ENCODE assay signal across 22 cellular contexts in the genomic region with DNA sequence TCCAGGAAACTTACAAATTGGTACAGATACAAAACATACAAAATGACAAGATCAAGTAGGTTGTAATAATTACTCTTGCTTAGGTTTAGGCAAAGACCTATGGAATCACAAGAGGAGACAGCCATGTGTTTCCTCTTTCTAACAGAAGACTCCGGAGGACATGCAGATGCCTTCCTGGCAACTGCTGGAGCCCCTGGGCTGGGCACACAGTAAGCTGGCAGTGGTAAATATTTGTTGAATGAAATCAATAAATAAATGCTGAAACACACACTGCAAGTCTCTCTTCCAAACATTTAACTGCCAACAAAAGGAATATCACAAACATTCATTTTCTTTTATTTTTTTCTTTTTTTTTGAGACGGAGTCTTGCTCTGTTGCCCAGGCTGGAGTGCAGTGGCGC.
A peak's percentile ranks its signal among the peaks of the same experiment; 100 is the strongest.
DNase-seq lines count a peak whose midpoint lies in the region; ATAC-seq and TF ChIP-seq lines count a peak whose summit lies in the region.
"Had no signal": no experiment of that assay in that cellular context is flagged by ENCODE, and none has a peak within 500 bp of the region (broad histone marks: within the 10 kb centered on the region; RNA-seq: fewer than 3 reads in every experiment).

No MANE protein-coding gene starts in this region.

- H3K9me2 ChIP-seq in OCI-LY1 (ENCODE audit: low read depth, low read length): no peaks in the 10 kb centered on the region

- H3K4me3 ChIP-seq in CD4-positive, CD25-positive, alpha-beta regulatory T cell (ENCODE audit: low read depth, low read length): no peak overlapping the region
- no peak overlapping the region for H3K4me3 ChIP-seq in OCI-LY1 (ENCODE audit: low read depth, low read length, poor library complexity, severe bottlenecking)
- no peak overlapping the region for H3K4me3 ChIP-seq in prostate gland
- H3K4me3 ChIP-seq: GM12878, GM23248, K562, PC-9 had no signal

- no peak overlapping the region for H3K4me2 ChIP-seq in OCI-LY1 (ENCODE audit: low read length)
- H3K4me2 ChIP-seq: PC-9 had no signal

- H3K9me3 Mint-ChIP-seq in CD4-positive, CD25-positive, alpha-beta regulatory T cell: no peaks in the 10 kb centered on the region

- no peaks in the 10 kb centered on the region for H3K79me2 ChIP-seq in OCI-LY1 (ENCODE audit: insufficient read depth, low read length)

- no peak overlapping the region for H3K27ac ChIP-seq in CD4-positive, CD25-positive, alpha-beta regulatory T cell (ENCODE audit: insufficient read depth, low read length, poor library complexity, severe bottlenecking)
- H3K27ac ChIP-seq in OCI-LY1 (ENCODE audit: low read depth, low read length, poor library complexity, severe bottlenecking) (peak overlapping the region; percentile 92), prostate gland (peak overlapping the region; percentile 15 to 50)
- H3K27ac ChIP-seq: GM23248, PC-9, RWPE1 had no signal

- H2AFZ ChIP-seq in OCI-LY1 (ENCODE audit: low read length): no peak overlapping the region
- H2AFZ ChIP-seq: GM23248, PC-9 had no signal

- peaks cover 22% of the 10 kb centered on the region for H3K36me3 Mint-ChIP-seq in CD4-positive, CD25-positive, alpha-beta regulatory T cell

- H4K20me1 ChIP-seq in OCI-LY1 (ENCODE audit: insufficient read depth, low read length): no peaks in the 10 kb centered on the region

- no peak for DNase-seq in CD4-positive, CD25-positive, alpha-beta regulatory T cell
- DNase-seq in left lobe of liver (ENCODE audit: low spot score) (no peak), prostate gland (ENCODE audit: low spot score) (no peak), nucleus accumbens (lab: John Stamatoyannopoulos, UW) (no peak), midbrain (lab: John Stamatoyannopoulos, UW) (no peak), GM10266 (ENCODE audit: extremely low spot score) (no peak)
- DNase-seq: C1 segment of cervical spinal cord, DMS 273 treated with DMSO at 0.1 percent for 48 hours, GDM1, GM23248, NCI-H1105 treated with DMSO at 0.1 percent for 48 hours, NCI-H1694, NCI-H2081 treated with DMSO at 0.1 percent for 48 hours, NCI-H82, PC-9, SIG-M5 had no signal

- TF ChIP-seq CTCF in OCI-LY1 (IDR thresholded peaks at IDR 0.05; ENCODE audit: low read length): no peak
- TF ChIP-seq CTCF in prostate gland (IDR thresholded peaks at IDR 0.05): no peak
- TF ChIP-seq CTCF in GM10266 (IDR thresholded peaks at IDR 0.05; ENCODE audit: control insufficient read depth, insufficient read depth, low read depth, missing control alignments): no peak

- peaks cover 11 to 34% (median 19%) of the 10 kb centered on the region in 4 donors for H3K4me1 Mint-ChIP-seq in CD4-positive, CD25-positive, alpha-beta regulatory T cell

- intact Hi-C loops in prostate gland (cut with DNase I): loop anchor here (5.0 to 10.0 kb wide), 3 partner anchors 97 to 257 kb away; no protein-coding TSS in a partner anchor

- H3K4me1 ChIP-seq in CD4-positive, CD25-positive, alpha-beta regulatory T cell (ENCODE audit: control insufficient read depth, insufficient read depth, low read length, poor library complexity, severe bottlenecking): peaks cover under 1% of the 10 kb centered on the region
- peaks cover 66% of the 10 kb centered on the region for H3K4me1 ChIP-seq in OCI-LY1 (ENCODE audit: insufficient read depth, low read length, severe bottlenecking)
- peaks cover 32% of the 10 kb centered on the region for H3K4me1 ChIP-seq in prostate gland (replicated peaks)

- no peaks in the 10 kb centered on the region for H3K9me3 ChIP-seq in CD4-positive, CD25-positive, alpha-beta regulatory T cell (ENCODE audit: control insufficient read depth in 2 of 2, low read length in 2 of 2)
- H3K9me3 ChIP-seq in OCI-LY1 (ENCODE audit: low read length) (no peaks in the 10 kb centered on the region), prostate gland (no peaks in the 10 kb centered on the region)

- no peaks in the 10 kb centered on the region for H3K27me3 ChIP-seq in CD4-positive, CD25-positive, alpha-beta regulatory T cell (ENCODE audit: control insufficient read depth, insufficient read depth, low read length)
- H3K27me3 ChIP-seq in OCI-LY1 (ENCODE audit: insufficient read depth, low read length) (no peaks in the 10 kb centered on the region), prostate gland (replicated peaks; ENCODE audit: insufficient read depth) (no peaks in the 10 kb centered on the region)

- no peak for TF ChIP-seq POLR2A in prostate gland (IDR thresholded peaks at IDR 0.05)

- no peak overlapping the region for H3K9ac ChIP-seq in OCI-LY1 (ENCODE audit: low read length)
- H3K9ac ChIP-seq: GM23248 had no signal

- 76% methylated on average over 3 of the region's 3 CpGs for WGBS in prostate gland

- H3F3A ChIP-seq in OCI-LY1 (ENCODE audit: insufficient read depth, low read length): 0 out of 2 replicates have a peak, but pooled peaks cover under 1% of the 10 kb centered on the region

- peak overlapping the region in 2 of 3 donors; percentile 36 to 38 for H3K27ac Mint-ChIP-seq in CD4-positive, CD25-positive, alpha-beta regulatory T cell

- H3K36me3 ChIP-seq in CD4-positive, CD25-positive, alpha-beta regulatory T cell (ENCODE audit: control insufficient read depth, insufficient read depth, low read length): peaks cover 4% of the 10 kb centered on the region
- H3K36me3 ChIP-seq in OCI-LY1 (ENCODE audit: insufficient read depth, low read length) (no peaks in the 10 kb centered on the region), prostate gland (no peaks in the 10 kb centered on the region)

- ATAC-seq in CD4-positive, CD25-positive, alpha-beta regulatory T cell (ENCODE audit: low read depth in 2 of 2): no peak
- ATAC-seq in left lobe of liver: peak; percentile 82
- ATAC-seq: GM12878, HCT116, K562, SK-N-SH treated with all-trans-retinoic acid at 6 μM for 48 hours had no signal

- no peak overlapping the region for H3K4me3 Mint-ChIP-seq in CD4-positive, CD25-positive, alpha-beta regulatory T cell

- H3K27me3 Mint-ChIP-seq in CD4-positive, CD25-positive, alpha-beta regulatory T cell: no peaks in the 10 kb centered on the region
